Comparison of ENCODE assay signal across 26 cellular contexts in genomic region chr6:98847392-98847766, GRCh38. TPM values are rescaled to one million over a fixed set of nuclear protein-coding genes. Genes with fewer than 3 reads are reported as not detected.
DNase-seq lines count a peak whose midpoint lies in the region; ATAC-seq and TF ChIP-seq lines count a peak whose summit lies in the region.
"Had no signal": no experiment of that assay in that cellular context is flagged by ENCODE, and none has a peak within 500 bp of the region (broad histone marks: within the 10 kb centered on the region; RNA-seq: fewer than 3 reads in every experiment).

No MANE protein-coding gene starts in this region.

- POLR2A ChIA-PET in activated CD4-positive, alpha-beta T cell treated with anti-CD3 and anti-CD28 coated beads, Interleukin-2, amount 10 ng/mL, durations not matched to agents 7 days and 5 days (lab: Charles Lee), result no interaction called here

- H3K9me3 Mint-ChIP-seq in activated CD4-positive, alpha-beta T cell treated with anti-CD3 and anti-CD28 coated beads, Interleukin-2, amount 10 ng/mL, durations not matched to agents 7 days and 5 days, result no peaks in the 10 kb centered on the region
- no peaks in the 10 kb centered on the region for H3K9me3 Mint-ChIP-seq in stimulated activated effector memory CD8-positive, alpha-beta T cell treated with anti-CD3 and anti-CD28 coated beads, Interleukin-12 subunit alpha, Interleukin-12 subunit beta, amount 100 ng/mL, for 72 hours
- H3K9me3 Mint-ChIP-seq: activated B cell treated with CpG ODN at 0.5 μM for 24 hours; activated naive CD8-positive, alpha-beta T cell treated with anti-CD3 and anti-CD28 coated beads for 36 hours; CD4-positive, alpha-beta T cell had no signal

- CTCF ChIA-PET in activated CD4-positive, alpha-beta T cell treated with anti-CD3 and anti-CD28 coated beads, Interleukin-2, amount 10 ng/mL, durations not matched to agents 7 days and 5 days (lab: Charles Lee), result interaction anchor here (1.5 kb wide), 1 partner anchor 14 kb away, joined by 3 read pairs; no protein-coding TSS in a partner anchor

- no peaks in the 10 kb centered on the region for H3K36me3 ChIP-seq in H7 (replicated peaks; ENCODE audit: control insufficient read depth, insufficient read depth, low read length)
- H3K36me3 ChIP-seq: esophagus muscularis mucosa, gastroesophageal sphincter, lower lobe of right lung had no signal

- peaks cover 16% of the 10 kb centered on the region for H3K4me1 Mint-ChIP-seq in activated CD4-positive, alpha-beta T cell treated with anti-CD3 and anti-CD28 coated beads, Interleukin-2, amount 10 ng/mL, durations not matched to agents 7 days and 5 days
- peaks cover 19% of the 10 kb centered on the region for H3K4me1 Mint-ChIP-seq in stimulated activated effector memory CD8-positive, alpha-beta T cell treated with anti-CD3 and anti-CD28 coated beads, Interleukin-12 subunit alpha, Interleukin-12 subunit beta, amount 100 ng/mL, for 72 hours

- H3K27ac ChIP-seq in coronary artery, result no peak overlapping the region
- H3K27ac ChIP-seq: esophagus muscularis mucosa, gastroesophageal sphincter, lower lobe of right lung had no signal

- no peaks in the 10 kb centered on the region for H3K36me3 Mint-ChIP-seq in activated CD4-positive, alpha-beta T cell treated with anti-CD3 and anti-CD28 coated beads, Interleukin-2, amount 10 ng/mL, durations not matched to agents 7 days and 5 days (ENCODE audit: low read depth)
- peaks cover 5% of the 10 kb centered on the region for H3K36me3 Mint-ChIP-seq in stimulated activated effector memory CD8-positive, alpha-beta T cell treated with anti-CD3 and anti-CD28 coated beads, Interleukin-12 subunit alpha, Interleukin-12 subunit beta, amount 100 ng/mL, for 72 hours
- H3K36me3 Mint-ChIP-seq: activated naive CD8-positive, alpha-beta T cell treated with anti-CD3 and anti-CD28 coated beads for 36 hours had no signal

- no peak overlapping the region for H3K4me3 Mint-ChIP-seq in activated CD4-positive, alpha-beta T cell treated with anti-CD3 and anti-CD28 coated beads, Interleukin-2, amount 10 ng/mL, durations not matched to agents 7 days and 5 days
- no peak overlapping the region for H3K4me3 Mint-ChIP-seq in stimulated activated effector memory CD8-positive, alpha-beta T cell treated with anti-CD3 and anti-CD28 coated beads, Interleukin-12 subunit alpha, Interleukin-12 subunit beta, amount 100 ng/mL, for 72 hours
- H3K4me3 Mint-ChIP-seq: activated B cell treated with CpG ODN at 0.5 μM for 24 hours; activated naive CD8-positive, alpha-beta T cell treated with anti-CD3 and anti-CD28 coated beads for 36 hours; CD4-positive, alpha-beta T cell had no signal

- peaks cover 72% of the 10 kb centered on the region for H3K27me3 ChIP-seq in H7 (ENCODE audit: control insufficient read depth, insufficient read depth, low read length)

- no peak for ATAC-seq in GM21447 (IDR thresholded peaks at IDR 0.05; ENCODE audit: unreplicated experiment)
- ATAC-seq in stimulated activated effector memory CD8-positive, alpha-beta T cell treated with anti-CD3 and anti-CD28 coated beads, Interleukin-12 subunit alpha, Interleukin-12 subunit beta, amount 100 ng/mL, for 72 hours, result no peak

- H3K27ac Mint-ChIP-seq in activated CD4-positive, alpha-beta T cell treated with anti-CD3 and anti-CD28 coated beads, Interleukin-2, amount 10 ng/mL, durations not matched to agents 7 days and 5 days, result no peak overlapping the region
- H3K27ac Mint-ChIP-seq in stimulated activated effector memory CD8-positive, alpha-beta T cell treated with anti-CD3 and anti-CD28 coated beads, Interleukin-12 subunit alpha, Interleukin-12 subunit beta, amount 100 ng/mL, for 72 hours, result no peak overlapping the region
- H3K27ac Mint-ChIP-seq: activated B cell treated with CpG ODN at 0.5 μM for 24 hours; activated naive CD8-positive, alpha-beta T cell treated with anti-CD3 and anti-CD28 coated beads for 36 hours; CD4-positive, alpha-beta T cell had no signal

- TF ChIP-seq CTCF in coronary artery (IDR thresholded peaks at IDR 0.05) (no peak), retinal pigment epithelial cell (conservative IDR thresholded peaks at IDR 0.05; ENCODE audit: low read depth, low read length) (no peak)

- peak overlapping the region; percentile 48 for H3K4me3 ChIP-seq in H7 (ENCODE audit: insufficient read depth, low read depth, low read length)
- H3K4me3 ChIP-seq in coronary artery, result peak overlapping the region; percentile 23
- peak overlapping the region; percentile 44 for H3K4me3 ChIP-seq in retinal pigment epithelial cell (ENCODE audit: low read length)

- no peak for DNase-seq in H7
- DNase-seq in coronary artery (ENCODE audit: low spot score), result no peak
- DNase-seq in iPS-NIHi11 (ENCODE audit: low spot score), result peak; percentile 14
- no peak for DNase-seq in retinal pigment epithelial cell (ENCODE audit: low read depth)
- no peak for DNase-seq in activated CD4-positive, alpha-beta T cell treated with anti-CD3 and anti-CD28 coated beads, Interleukin-2, amount 10 ng/mL, durations not matched to agents 7 days and 5 days
- DNase-seq in stimulated activated effector memory CD8-positive, alpha-beta T cell treated with anti-CD3 and anti-CD28 coated beads, Interleukin-12 subunit alpha, Interleukin-12 subunit beta, amount 100 ng/mL, for 72 hours (ENCODE audit: low spot score in 2 of 2), result no peak
- DNase-seq in EL, result no peak
- DNase-seq: activated B cell treated with CpG ODN at 0.5 μM for 24 hours; activated CD4-positive, alpha-beta T cell treated with anti-CD3 and anti-CD28 coated beads, Interleukin-2, amount 50 U/mL, for 48 hours; activated naive CD8-positive, alpha-beta T cell treated with anti-CD3 and anti-CD28 coated beads for 36 hours; CD4-positive, alpha-beta T cell; DMS 273 treated with DMSO at 0.1 percent for 48 hours; effector memory CD4-positive, alpha-beta T cell; HCEC 1CT; Karpas-422; NCI-H1048; NCI-H1930; NCI-H226; NCI-H774; substantia nigra; T-helper 9 cell had no signal

- H3K27me3 Mint-ChIP-seq in activated CD4-positive, alpha-beta T cell treated with anti-CD3 and anti-CD28 coated beads, Interleukin-2, amount 10 ng/mL, durations not matched to agents 7 days and 5 days, result peaks cover 80% of the 10 kb centered on the region

RNA-seq across cellular contexts. Expression of gene POU3F2, which starts 13.0 kb away (rescaled TPM):
- total RNA-seq in H7 (2014; rRNA removed; shearing (Covaris generic)), result 0.03 TPM in 1 of 2 replicates, not detected in the other
- not detected for total RNA-seq in activated CD4-positive, alpha-beta T cell treated with anti-CD3 and anti-CD28 coated beads, Interleukin-2, amount 10 ng/mL, durations not matched to agents 7 days and 5 days
- total RNA-seq: activated B cell treated with CpG ODN at 0.5 μM for 24 hours; activated naive CD8-positive, alpha-beta T cell treated with anti-CD3 and anti-CD28 coated beads for 36 hours; CD4-positive, alpha-beta T cell; esophagus muscularis mucosa; lower lobe of right lung; OCI-LY7 had no signal
